ENCODE assay signal across 11 cellular contexts in genomic region chr1:145886811-145887210, GRCh38. TPM values are rescaled to one million over a fixed set of nuclear protein-coding genes. Genes with fewer than 3 reads are reported as not detected.
DNase-seq lines count a peak whose midpoint lies in the region; ATAC-seq and TF ChIP-seq lines count a peak whose summit lies in the region.
"Had no signal": no experiment of that assay in that cellular context is flagged by ENCODE, and none has a peak within 500 bp of the region (broad histone marks: within the 10 kb centered on the region; RNA-seq: fewer than 3 reads in every experiment).

No MANE protein-coding gene starts in this region.

- H3K4me3 Mint-ChIP-seq in T-helper 2 cell treated with Interferon-gamma antibody and Interleukin-4, amounts not matched to agents 5 μg/mL and 100 μg/mL, for 36 hours, result peak overlapping the region; percentile 68
- H3K4me3 Mint-ChIP-seq in HFFc6 (peak overlapping the region; percentile 88; the same call in 1 of the 2 replicates), neural crest cell (peak overlapping the region; percentile 84)
- H3K4me3 Mint-ChIP-seq in central memory CD8-positive, alpha-beta T cell, result peak overlapping the region; percentile 69

- no peak for ATAC-seq in central memory CD8-positive, alpha-beta T cell (replicated peaks; ENCODE audit: extremely low read depth, poor library complexity, severe bottlenecking)
- ATAC-seq in HG03175 (IDR thresholded peaks at IDR 0.05; ENCODE audit: unreplicated experiment), result no peak
- no peak for ATAC-seq in HG03439 (IDR thresholded peaks at IDR 0.05; ENCODE audit: unreplicated experiment)

- no peaks in the 10 kb centered on the region for H3K36me3 Mint-ChIP-seq in T-helper 2 cell treated with Interferon-gamma antibody and Interleukin-4, amounts not matched to agents 5 μg/mL and 100 μg/mL, for 36 hours (ENCODE audit: low read depth)
- H3K36me3 Mint-ChIP-seq in HFFc6 (ENCODE audit: low read depth) (no peaks in the 10 kb centered on the region), neural crest cell (ENCODE audit: low read depth) (no peaks in the 10 kb centered on the region)
- H3K36me3 Mint-ChIP-seq in central memory CD8-positive, alpha-beta T cell (ENCODE audit: insufficient read depth), result peaks cover 4% of the 10 kb centered on the region

- TF ChIP-seq CTCF in HFFc6 (IDR thresholded peaks at IDR 0.05) (no peak), neural crest cell (conservative IDR thresholded peaks at IDR 0.05) (no peak)

- no peak for DNase-seq in T-helper 2 cell treated with Interferon-gamma antibody and Interleukin-4, amounts not matched to agents 5 μg/mL and 100 μg/mL, for 36 hours (ENCODE audit: low spot score)
- DNase-seq in T-helper 2 cell (no peak), HFFc6 (no peak), neural crest cell (ENCODE audit: low read depth, low spot score) (no peak), mesenteric fat pad (ENCODE audit: low spot score) (no peak)
- no peak for DNase-seq in central memory CD8-positive, alpha-beta T cell (ENCODE audit: low spot score in 2 of 2)
- DNase-seq: activated naive CD4-positive, alpha-beta T cell treated with anti-CD3 and anti-CD28 coated beads, Interleukin-2, amount 50 U/mL, for 16 hours; NCI-H2171 had no signal

- peaks cover 9% of the 10 kb centered on the region for H3K4me1 Mint-ChIP-seq in T-helper 2 cell treated with Interferon-gamma antibody and Interleukin-4, amounts not matched to agents 5 μg/mL and 100 μg/mL, for 36 hours (ENCODE audit: low read depth)
- H3K4me1 Mint-ChIP-seq in HFFc6 (ENCODE audit: low read depth) (peaks cover 36% of the 10 kb centered on the region), neural crest cell (peaks cover 19% of the 10 kb centered on the region)
- peaks cover 12% of the 10 kb centered on the region for H3K4me1 Mint-ChIP-seq in central memory CD8-positive, alpha-beta T cell

- no peak overlapping the region for H3K27ac Mint-ChIP-seq in T-helper 2 cell treated with Interferon-gamma antibody and Interleukin-4, amounts not matched to agents 5 μg/mL and 100 μg/mL, for 36 hours
- no peak overlapping the region for H3K27ac Mint-ChIP-seq in HFFc6
- no peak overlapping the region for H3K27ac Mint-ChIP-seq in central memory CD8-positive, alpha-beta T cell (ENCODE audit: low read depth)
- H3K27ac Mint-ChIP-seq in neural crest cell (ENCODE audit: unreplicated experiment), result no peak overlapping the region

- H3K9me3 Mint-ChIP-seq in T-helper 2 cell treated with Interferon-gamma antibody and Interleukin-4, amounts not matched to agents 5 μg/mL and 100 μg/mL, for 36 hours, result no peaks in the 10 kb centered on the region
- H3K9me3 Mint-ChIP-seq in HFFc6 (no peaks in the 10 kb centered on the region), neural crest cell (no peaks in the 10 kb centered on the region)
- no peaks in the 10 kb centered on the region for H3K9me3 Mint-ChIP-seq in central memory CD8-positive, alpha-beta T cell

- peaks cover 34% of the 10 kb centered on the region for H3K27me3 Mint-ChIP-seq in T-helper 2 cell treated with Interferon-gamma antibody and Interleukin-4, amounts not matched to agents 5 μg/mL and 100 μg/mL, for 36 hours (ENCODE audit: low read depth)
- H3K27me3 Mint-ChIP-seq in HFFc6 (ENCODE audit: insufficient read depth), result no peaks in the 10 kb centered on the region
- H3K27me3 Mint-ChIP-seq in central memory CD8-positive, alpha-beta T cell, result peaks cover 31% of the 10 kb centered on the region
- peaks cover 57% of the 10 kb centered on the region for H3K27me3 Mint-ChIP-seq in neural crest cell (ENCODE audit: low read depth)

RNA-seq across cellular contexts. Expression of gene ANKRD35, which starts 1.1 kb away (rescaled TPM):
- 1 to 10 TPM in 4 of 6 experiments, under 1 TPM in 2; 0.75 to 2.0 (median 1.1) TPM for total RNA-seq in HFFc6 (2021; fragmentation: NEBNext Ultra II Directional; extraction: Animal tissue kit (Norgen Biotek cat#: 25700))
- 0.07 and 0.11 TPM in 2 replicates for total RNA-seq in neural crest cell
- 4.3 TPM for total RNA-seq in mesenteric fat pad
- total RNA-seq: A172 had no signal

RNA-seq across cellular contexts. Expression of gene ITGA10, which starts 23.0 kb away (rescaled TPM):
- total RNA-seq in HFFc6 (2021; fragmentation: NEBNext Ultra II Directional; extraction: Animal tissue kit (Norgen Biotek cat#: 25700)), result 1 to 10 TPM in 4 of 6 experiments, under 1 TPM in 2; 0.78 to 1.3 (median 1.0) TPM
- total RNA-seq in neural crest cell, result 0.55 and 1.0 TPM in 2 replicates
- 1.3 TPM for total RNA-seq in mesenteric fat pad

RNA-seq across cellular contexts. Expression of gene PIAS3, which starts 27.9 kb away (rescaled TPM):
- total RNA-seq in HFFc6 (2021; fragmentation: NEBNext Ultra II Directional; extraction: Animal tissue kit (Norgen Biotek cat#: 25700)), result 10 to 100 TPM; 45.2 to 53.8 (median 51.6) TPM
- total RNA-seq in neural crest cell (35.1 and 38.7 TPM in 2 replicates), mesenteric fat pad (23.3 TPM)

RNA-seq across cellular contexts. Expression of gene PEX11B, which starts 31.7 kb away (rescaled TPM):
- 10 to 100 TPM; 30.3 to 41.1 (median 35.6) TPM for total RNA-seq in HFFc6 (2021; fragmentation: NEBNext Ultra II Directional; extraction: Animal tissue kit (Norgen Biotek cat#: 25700))
- total RNA-seq in neural crest cell, result 18.7 and 22.1 TPM in 2 replicates
- total RNA-seq in mesenteric fat pad, result 13.9 TPM

RNA-seq across cellular contexts. Expression of gene RBM8A, which starts 40.5 kb away (rescaled TPM):
- 100 to 1,000 TPM; 135 to 166 (median 157) TPM for total RNA-seq in HFFc6 (2021; fragmentation: NEBNext Ultra II Directional; extraction: Animal tissue kit (Norgen Biotek cat#: 25700))
- total RNA-seq in neural crest cell (273 and 285 TPM in 2 replicates), mesenteric fat pad (110 TPM)
